ENCODE assay signal across 25 cellular contexts in genomic region chr7:48188776-48189520, GRCh38. TPM values are rescaled to one million over a fixed set of nuclear protein-coding genes. Genes with fewer than 3 reads are reported as not detected.
A peak's percentile ranks its signal among the peaks of the same experiment; 100 is the strongest.
DNase-seq lines count a peak whose midpoint lies in the region; ATAC-seq, FAIRE-seq and TF ChIP-seq lines count a peak whose summit lies in the region.
"Had no signal": no experiment of that assay in that cellular context is flagged by ENCODE, and none has a peak within 500 bp of the region (broad histone marks: within the 10 kb centered on the region; RNA-seq: fewer than 3 reads in every experiment).

No MANE protein-coding gene starts in this region.

- H3K36me3 ChIP-seq in bronchial epithelial cell (ENCODE audit: control insufficient read depth, insufficient read depth, low read length), result no peaks in the 10 kb centered on the region
- H3K36me3 ChIP-seq in lower lobe of right lung, result no peaks in the 10 kb centered on the region

- peak overlapping the region; percentile 79 for H3K27ac Mint-ChIP-seq in neural crest cell (ENCODE audit: unreplicated experiment)
- H3K27ac Mint-ChIP-seq: natural killer cell had no signal

- H3K4me3 ChIP-seq in bronchial epithelial cell (ENCODE audit: low read depth, low read length) (no peak overlapping the region), lower lobe of right lung (no peak overlapping the region)

- H3K9me3 ChIP-seq in lower lobe of right lung, result no peaks in the 10 kb centered on the region

- DNase-seq in EH (ENCODE audit: low read depth) (peak; percentile 18), NCI-H460 (ENCODE audit: extremely low read depth, low read depth) (peak; percentile 21), bronchial epithelial cell (ENCODE audit: low read depth) (peak; percentile 22), neural crest cell (ENCODE audit: low read depth, low spot score) (no peak), lower lobe of right lung (no peak)
- DNase-seq: activated CD4-positive, alpha-beta T cell treated with anti-CD3 and anti-CD28 coated beads for 4 hours; activated naive CD4-positive, alpha-beta T cell treated with Interleukin-2 at 50 U/mL for 16 hours; activated T-cell treated with anti-CD3 and anti-CD28 coated beads, Interleukin-2, amount 50 U/mL, for 48 hours; amniotic stem cell; EL; hypothalamus; left ventricle myocardium superior; midbrain; natural killer cell; NCI-H1417; NCI-H2081 treated with DMSO at 0.1 percent for 48 hours; NCI-H345; stimulated activated CD4-positive, alpha-beta T cell treated with anti-CD3 and anti-CD28 coated beads, Interleukin-15, amount 100 ng/mL, for 24 hours; stimulated activated naive CD8-positive, alpha-beta T cell treated with anti-CD3 and anti-CD28 coated beads, Interleukin-15, Interleukin-2, amounts not matched to agents 100 U/mL and 50 U/mL, for 24 hours; T-helper 2 cell had no signal

- no peaks in the 10 kb centered on the region for H3K4me1 ChIP-seq in lower lobe of right lung

- ATAC-seq in lower lobe of right lung (no peak), GM21528 (IDR thresholded peaks at IDR 0.05; ENCODE audit: low FRiP score, unreplicated experiment) (no peak), GM18870 (IDR thresholded peaks at IDR 0.05; ENCODE audit: unreplicated experiment) (no peak), HG02588 (IDR thresholded peaks at IDR 0.05; ENCODE audit: unreplicated experiment) (no peak)
- ATAC-seq: left ventricle myocardium superior; natural killer cell; sciatic nerve; stimulated activated naive CD8-positive, alpha-beta T cell treated with anti-CD3 and anti-CD28 coated beads, Interleukin-15, Interleukin-2, amounts not matched to agents 100 U/mL and 50 U/mL, for 24 hours had no signal

- H3K4me1 Mint-ChIP-seq in neural crest cell, result peaks cover 9% of the 10 kb centered on the region
- H3K4me1 Mint-ChIP-seq: central memory CD8-positive, alpha-beta T cell; natural killer cell had no signal

- intact Hi-C loops in lower lobe of right lung (cut with DNase I), result no loop called here

- FAIRE-seq in bronchial epithelial cell (lab: Jason Lieb, UNC), result no peak

- H3K27ac ChIP-seq in lower lobe of right lung, result no peak overlapping the region

- H3K27me3 ChIP-seq in bronchial epithelial cell (ENCODE audit: control insufficient read depth, insufficient read depth, low read length) (no peaks in the 10 kb centered on the region), lower lobe of right lung (ENCODE audit: low read depth) (no peaks in the 10 kb centered on the region)

- peaks cover 12% of the 10 kb centered on the region for H3K36me3 Mint-ChIP-seq in neural crest cell (ENCODE audit: low read depth)
- H3K36me3 Mint-ChIP-seq: natural killer cell had no signal

- H3K27me3 Mint-ChIP-seq in neural crest cell (ENCODE audit: low read depth), result no peaks in the 10 kb centered on the region

- H3K4me3 Mint-ChIP-seq in neural crest cell, result no peak overlapping the region
- H3K4me3 Mint-ChIP-seq: central memory CD8-positive, alpha-beta T cell; natural killer cell had no signal

- TF ChIP-seq CTCF in bronchial epithelial cell (IDR thresholded peaks at IDR 0.05; ENCODE audit: insufficient read depth, low read length, severe bottlenecking) (no peak), neural crest cell (conservative IDR thresholded peaks at IDR 0.05) (no peak), lower lobe of right lung (IDR thresholded peaks at IDR 0.05) (no peak)

- H3K9me3 Mint-ChIP-seq in neural crest cell, result peaks cover 13% of the 10 kb centered on the region
- H3K9me3 Mint-ChIP-seq: natural killer cell had no signal

RNA-seq across cellular contexts. Expression of gene ABCA13, which starts 17.7 kb away (rescaled TPM):
- 0.03 TPM in 1 of 2 replicates, not detected in the other for total RNA-seq in NCI-H460 (2014; rRNA removed; shearing (Covaris generic))
- 0.01 TPM in 1 of 2 replicates, not detected in the other for polyA plus RNA-seq in NCI-H460 (2014; cell fraction: nucleus; rRNA removed)
- total RNA-seq in bronchial epithelial cell (0.79 and 1.2 TPM in 2 replicates), neural crest cell (0.75 and 0.89 TPM in 2 replicates), lower lobe of right lung (2.2 TPM)

Comparison
In these comparisons a context has a peak if more than half of its experiments do, and no peak if none do; other contexts are left out.
1. DNase-seq: peak in EH (single experiment), NCI-H460 (single experiment) and bronchial epithelial cell (single experiment); none in neural crest cell (single experiment) and lower lobe of right lung (single experiment).